Comparison of ENCODE assay signal across 35 cellular contexts in the genomic region with DNA sequence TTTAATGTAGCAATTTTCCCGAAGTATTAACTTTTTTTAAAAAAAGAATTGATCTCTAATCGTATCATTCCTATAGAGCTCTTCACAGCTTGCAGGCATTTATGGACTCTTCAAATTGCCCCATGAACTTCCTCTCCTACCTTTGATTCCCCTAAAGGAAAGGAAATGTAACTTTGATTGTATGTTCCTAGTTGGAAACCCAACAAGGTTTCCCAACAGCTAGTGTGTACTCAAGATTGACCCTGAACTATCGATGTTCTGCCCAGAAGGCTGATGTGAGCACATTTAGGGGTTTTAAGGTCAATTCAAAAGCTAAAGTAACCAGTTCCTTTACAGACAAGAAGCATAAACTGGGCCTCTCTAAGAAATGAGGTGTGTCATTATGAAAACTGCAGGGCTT.
"Had no signal": no experiment of that assay in that cellular context is flagged by ENCODE, and none has a peak within 500 bp of the region (broad histone marks: within the 10 kb centered on the region; RNA-seq: fewer than 3 reads in every experiment).

No MANE protein-coding gene starts in this region.

- DNase-seq: activated effector memory CD4-positive, alpha-beta T cell treated with anti-CD3 and anti-CD28 coated beads, Interleukin-2, amount 50 U/mL, for 16 hours; activated effector memory CD4-positive, alpha-beta T cell treated with Interleukin-2 at 50 U/mL for 16 hours; activated gamma-delta T cell; activated gamma-delta T cell treated with Interleukin-2 at 50 U/mL for 16 hours; activated naive CD4-positive, alpha-beta T cell; activated naive CD4-positive, alpha-beta T cell treated with anti-CD3 and anti-CD28 coated beads for 36 hours; activated naive CD4-positive, alpha-beta T cell treated with anti-CD3 and anti-CD28 coated beads, Interleukin-2, amount 10 ng/mL, durations not matched to agents 7 days and 5 days; activated naive CD4-positive, alpha-beta T cell treated with anti-CD3 and anti-CD28 coated beads, Interleukin-2, amount 50 U/mL, for 16 hours; activated naive CD4-positive, alpha-beta T cell treated with Interleukin-2 at 50 U/mL for 16 hours; activated naive CD8-positive, alpha-beta T cell treated with anti-CD3 and anti-CD28 coated beads for 36 hours; activated naive CD8-positive, alpha-beta T cell treated with anti-CD3 and anti-CD28 coated beads, Interleukin-2, amount 10 ng/mL, durations not matched to agents 7 days and 5 days; activated naive CD8-positive, alpha-beta T cell treated with anti-CD3 and anti-CD28 coated beads, Interleukin-2, amount 50 U/mL, for 24 hours; activated T-cell treated with anti-CD3 and anti-CD28 coated beads for 4 hours; activated T-cell treated with anti-CD3 and anti-CD28 coated beads, Interleukin-2, amount 50 U/mL, for 1 hour; activated T-cell treated with anti-CD3 and anti-CD28 coated beads, Interleukin-2, amount 50 U/mL, for 24 hours; activated T-cell treated with anti-CD3 and anti-CD28 coated beads, Interleukin-2, amount 50 U/mL, for 4 hours; activated T-cell treated with anti-CD3 and anti-CD28 coated beads, Interleukin-2, amount 50 U/mL, for 48 hours; activated T-cell treated with anti-CD3 and anti-CD28 coated beads, Interleukin-2, amount 50 U/mL, for 72 hours; adrenal gland; amniotic stem cell; amygdala; anterior cingulate cortex; aorta; body of pancreas; brain microvascular endothelial cell; caudate nucleus; central memory CD4-positive, alpha-beta T cell; cerebellar nuclear complex had no signal

- H3K27ac ChIP-seq: adrenal gland, ascending aorta, body of pancreas, brain microvascular endothelial cell, breast epithelium, cardiac muscle cell had no signal

- H3K27me3 ChIP-seq: adrenal gland, ascending aorta, body of pancreas, brain microvascular endothelial cell, breast epithelium, cardiac muscle cell had no signal

- H3K4me1 ChIP-seq: adrenal gland, ascending aorta, breast epithelium had no signal

- FAIRE-seq: astrocyte, bronchial epithelial cell had no signal

- H3K9me3 ChIP-seq: adrenal gland, body of pancreas had no signal

- H3K36me3 ChIP-seq: adrenal gland, ascending aorta, brain microvascular endothelial cell, breast epithelium, cardiac muscle cell had no signal

- H3K4me3 ChIP-seq: adrenal gland, ascending aorta, body of pancreas, breast epithelium, cardiac muscle cell had no signal

- ATAC-seq: activated naive CD4-positive, alpha-beta T cell treated with anti-CD3 and anti-CD28 coated beads, Interleukin-2, amount 50 U/mL, for 72 hours; activated naive CD8-positive, alpha-beta T cell treated with anti-CD3 and anti-CD28 coated beads, Interleukin-2, amount 50 U/mL, for 24 hours; activated T-cell treated with anti-CD3 and anti-CD28 coated beads, Interleukin-2, amount 50 U/mL, for 4 hours; activated T-cell treated with anti-CD3 and anti-CD28 coated beads, Interleukin-2, amount 50 U/mL, for 72 hours; activated T-helper 17 cell treated with anti-CD3 and anti-CD28 coated beads, Interleukin-2, amount 50 U/mL, for 72 hours; body of pancreas had no signal
